In the genomic region with DNA sequence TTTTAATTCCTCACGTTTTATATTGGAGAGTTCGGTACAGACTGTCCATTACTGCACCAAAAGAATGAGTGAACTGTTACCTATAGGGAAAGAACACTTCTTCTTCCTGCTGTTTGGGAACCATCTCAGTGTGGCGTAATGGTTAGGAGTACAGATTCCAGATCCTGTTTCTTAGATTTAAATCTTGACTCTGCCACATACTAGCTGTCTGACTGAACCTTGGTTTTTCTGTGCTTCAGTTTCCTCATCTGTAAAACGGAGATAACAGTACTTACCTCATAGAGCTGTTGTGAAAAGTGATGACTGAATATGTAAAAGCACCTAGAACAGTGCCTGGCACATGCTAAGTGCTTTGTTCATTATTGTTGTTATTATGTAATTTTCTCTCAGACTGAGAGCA, we compare ENCODE assay signal across 1 cellular context.
TF ChIP-seq lines count a peak whose summit lies in the region.

No MANE protein-coding gene starts in this region.

TF ChIP-seq in GM12878, 131 proteins besides CTCF, POLR2A, EP300 and RAD21:
- no peak for TF ChIP-seq ZZZ3 (IDR thresholded peaks at IDR 0.05; ENCODE audit: control insufficient read depth, insufficient read length, low read depth)
- TF ChIP-seq, protein P1, sequence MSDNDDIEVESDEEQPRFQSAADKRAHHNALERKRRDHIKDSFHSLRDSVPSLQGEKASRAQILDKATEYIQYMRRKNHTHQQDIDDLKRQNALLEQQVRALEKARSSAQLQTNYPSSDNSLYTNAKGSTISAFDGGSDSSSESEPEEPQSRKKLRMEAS (IDR thresholded peaks at IDR 0.05; ENCODE audit: low read depth, low read length): no peak
- TF ChIP-seq ZNF384 (IDR thresholded peaks at IDR 0.05; ENCODE audit: borderline replicate concordance, low read depth, low read length): no peak
- TF ChIP-seq CREB1 (IDR thresholded peaks at IDR 0.05; ENCODE audit: low read depth): no peak
- TF ChIP-seq, protein P2, sequence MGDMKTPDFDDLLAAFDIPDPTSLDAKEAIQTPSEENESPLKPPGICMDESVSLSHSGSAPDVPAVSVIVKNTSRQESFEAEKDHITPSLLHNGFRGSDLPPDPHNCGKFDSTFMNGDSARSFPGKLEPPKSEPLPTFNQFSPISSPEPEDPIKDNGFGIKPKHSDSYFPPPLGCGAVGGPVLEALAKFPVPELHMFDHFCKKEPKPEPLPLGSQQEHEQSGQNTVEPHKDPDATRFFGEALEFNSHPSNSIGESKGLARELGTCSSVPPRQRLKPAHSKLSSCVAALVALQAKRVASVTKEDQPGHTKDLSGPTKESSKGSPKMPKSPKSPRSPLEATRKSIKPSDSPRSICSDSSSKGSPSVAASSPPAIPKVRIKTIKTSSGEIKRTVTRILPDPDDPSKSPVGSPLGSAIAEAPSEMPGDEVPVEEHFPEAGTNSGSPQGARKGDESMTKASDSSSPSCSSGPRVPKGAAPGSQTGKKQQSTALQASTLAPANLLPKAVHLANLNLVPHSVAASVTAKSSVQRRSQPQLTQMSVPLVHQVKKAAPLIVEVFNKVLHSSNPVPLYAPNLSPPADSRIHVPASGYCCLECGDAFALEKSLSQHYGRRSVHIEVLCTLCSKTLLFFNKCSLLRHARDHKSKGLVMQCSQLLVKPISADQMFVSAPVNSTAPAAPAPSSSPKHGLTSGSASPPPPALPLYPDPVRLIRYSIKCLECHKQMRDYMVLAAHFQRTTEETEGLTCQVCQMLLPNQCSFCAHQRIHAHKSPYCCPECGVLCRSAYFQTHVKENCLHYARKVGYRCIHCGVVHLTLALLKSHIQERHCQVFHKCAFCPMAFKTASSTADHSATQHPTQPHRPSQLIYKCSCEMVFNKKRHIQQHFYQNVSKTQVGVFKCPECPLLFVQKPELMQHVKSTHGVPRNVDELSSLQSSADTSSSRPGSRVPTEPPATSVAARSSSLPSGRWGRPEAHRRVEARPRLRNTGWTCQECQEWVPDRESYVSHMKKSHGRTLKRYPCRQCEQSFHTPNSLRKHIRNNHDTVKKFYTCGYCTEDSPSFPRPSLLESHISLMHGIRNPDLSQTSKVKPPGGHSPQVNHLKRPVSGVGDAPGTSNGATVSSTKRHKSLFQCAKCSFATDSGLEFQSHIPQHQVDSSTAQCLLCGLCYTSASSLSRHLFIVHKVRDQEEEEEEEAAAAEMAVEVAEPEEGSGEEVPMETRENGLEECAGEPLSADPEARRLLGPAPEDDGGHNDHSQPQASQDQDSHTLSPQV (IDR thresholded peaks at IDR 0.05): no peak
- TF ChIP-seq, protein P3, sequence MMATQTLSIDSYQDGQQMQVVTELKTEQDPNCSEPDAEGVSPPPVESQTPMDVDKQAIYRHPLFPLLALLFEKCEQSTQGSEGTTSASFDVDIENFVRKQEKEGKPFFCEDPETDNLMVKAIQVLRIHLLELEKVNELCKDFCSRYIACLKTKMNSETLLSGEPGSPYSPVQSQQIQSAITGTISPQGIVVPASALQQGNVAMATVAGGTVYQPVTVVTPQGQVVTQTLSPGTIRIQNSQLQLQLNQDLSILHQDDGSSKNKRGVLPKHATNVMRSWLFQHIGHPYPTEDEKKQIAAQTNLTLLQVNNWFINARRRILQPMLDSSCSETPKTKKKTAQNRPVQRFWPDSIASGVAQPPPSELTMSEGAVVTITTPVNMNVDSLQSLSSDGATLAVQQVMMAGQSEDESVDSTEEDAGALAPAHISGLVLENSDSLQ (IDR thresholded peaks at IDR 0.05): no peak
- TF ChIP-seq SMAD1 (IDR thresholded peaks at IDR 0.05; ENCODE audit: low read depth, partially characterized antibody): no peak
- TF ChIP-seq, protein P4, sequence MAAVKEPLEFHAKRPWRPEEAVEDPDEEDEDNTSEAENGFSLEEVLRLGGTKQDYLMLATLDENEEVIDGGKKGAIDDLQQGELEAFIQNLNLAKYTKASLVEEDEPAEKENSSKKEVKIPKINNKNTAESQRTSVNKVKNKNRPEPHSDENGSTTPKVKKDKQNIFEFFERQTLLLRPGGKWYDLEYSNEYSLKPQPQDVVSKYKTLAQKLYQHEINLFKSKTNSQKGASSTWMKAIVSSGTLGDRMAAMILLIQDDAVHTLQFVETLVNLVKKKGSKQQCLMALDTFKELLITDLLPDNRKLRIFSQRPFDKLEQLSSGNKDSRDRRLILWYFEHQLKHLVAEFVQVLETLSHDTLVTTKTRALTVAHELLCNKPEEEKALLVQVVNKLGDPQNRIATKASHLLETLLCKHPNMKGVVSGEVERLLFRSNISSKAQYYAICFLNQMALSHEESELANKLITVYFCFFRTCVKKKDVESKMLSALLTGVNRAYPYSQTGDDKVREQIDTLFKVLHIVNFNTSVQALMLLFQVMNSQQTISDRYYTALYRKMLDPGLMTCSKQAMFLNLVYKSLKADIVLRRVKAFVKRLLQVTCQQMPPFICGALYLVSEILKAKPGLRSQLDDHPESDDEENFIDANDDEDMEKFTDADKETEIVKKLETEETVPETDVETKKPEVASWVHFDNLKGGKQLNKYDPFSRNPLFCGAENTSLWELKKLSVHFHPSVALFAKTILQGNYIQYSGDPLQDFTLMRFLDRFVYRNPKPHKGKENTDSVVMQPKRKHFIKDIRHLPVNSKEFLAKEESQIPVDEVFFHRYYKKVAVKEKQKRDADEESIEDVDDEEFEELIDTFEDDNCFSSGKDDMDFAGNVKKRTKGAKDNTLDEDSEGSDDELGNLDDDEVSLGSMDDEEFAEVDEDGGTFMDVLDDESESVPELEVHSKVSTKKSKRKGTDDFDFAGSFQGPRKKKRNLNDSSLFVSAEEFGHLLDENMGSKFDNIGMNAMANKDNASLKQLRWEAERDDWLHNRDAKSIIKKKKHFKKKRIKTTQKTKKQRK (IDR thresholded peaks at IDR 0.05; ENCODE audit: low read depth, low read length): no peak
- no peak for TF ChIP-seq ZSCAN29 (IDR thresholded peaks at IDR 0.05)
- no peak for TF ChIP-seq CEBPB (IDR thresholded peaks at IDR 0.05; ENCODE audit: borderline replicate concordance in 1 of 2, low read depth in 2 of 2, low read length in 2 of 2)
- TF ChIP-seq TCF7 (IDR thresholded peaks at IDR 0.05; ENCODE audit: borderline replicate concordance): no peak
- no peak for TF ChIP-seq CHD1 (IDR thresholded peaks at IDR 0.05; ENCODE audit: low read depth, low read length)
TF ChIP-seq in GM12878: peak in this region for 0.
